Comparison of ENCODE assay signal across 1 cellular context in the genomic region with DNA sequence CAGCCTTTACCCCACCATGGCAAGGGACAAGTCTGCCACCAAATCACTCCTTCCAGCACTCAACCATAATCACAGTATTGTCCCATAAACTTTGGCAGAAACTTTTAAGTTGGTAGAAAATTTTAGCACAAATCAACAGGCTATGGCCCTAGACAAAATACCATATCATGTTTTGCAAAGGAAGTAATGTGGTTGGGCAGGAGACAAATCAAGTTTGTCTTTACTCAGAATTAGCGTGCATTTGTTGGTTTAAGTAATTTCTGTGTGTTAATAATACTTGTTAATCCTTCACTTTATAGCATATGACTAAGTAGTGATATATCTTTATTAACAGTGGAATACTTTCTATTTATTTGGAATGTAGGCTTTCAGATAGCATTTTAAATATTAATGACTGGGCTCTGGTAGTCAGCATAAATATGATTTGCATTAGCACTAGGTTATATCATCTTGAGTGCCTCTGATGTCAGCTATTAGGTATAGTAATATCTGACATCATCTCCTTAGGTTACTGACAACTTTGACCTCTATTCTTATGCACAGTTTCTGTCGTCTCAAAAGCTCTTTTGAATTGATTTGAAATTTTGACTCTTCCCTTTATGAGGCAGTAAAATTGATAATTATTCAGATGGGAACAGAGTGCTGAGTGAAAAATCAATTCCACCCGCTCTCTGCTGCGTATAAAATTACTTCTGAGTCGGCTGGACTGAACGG.
TF ChIP-seq lines count a peak whose summit lies in the region.

No MANE protein-coding gene starts in this region.

TF ChIP-seq in SK-N-SH, 30 proteins besides CTCF, POLR2A, EP300 and RAD21 (continued from another document):
- TF ChIP-seq, protein P1, sequence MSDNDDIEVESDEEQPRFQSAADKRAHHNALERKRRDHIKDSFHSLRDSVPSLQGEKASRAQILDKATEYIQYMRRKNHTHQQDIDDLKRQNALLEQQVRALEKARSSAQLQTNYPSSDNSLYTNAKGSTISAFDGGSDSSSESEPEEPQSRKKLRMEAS (IDR thresholded peaks at IDR 0.05; ENCODE audit: low read depth): no peak
- TF ChIP-seq MEF2A (IDR thresholded peaks at IDR 0.05; ENCODE audit: borderline replicate concordance, low read depth): no peak
- TF ChIP-seq, protein P2, sequence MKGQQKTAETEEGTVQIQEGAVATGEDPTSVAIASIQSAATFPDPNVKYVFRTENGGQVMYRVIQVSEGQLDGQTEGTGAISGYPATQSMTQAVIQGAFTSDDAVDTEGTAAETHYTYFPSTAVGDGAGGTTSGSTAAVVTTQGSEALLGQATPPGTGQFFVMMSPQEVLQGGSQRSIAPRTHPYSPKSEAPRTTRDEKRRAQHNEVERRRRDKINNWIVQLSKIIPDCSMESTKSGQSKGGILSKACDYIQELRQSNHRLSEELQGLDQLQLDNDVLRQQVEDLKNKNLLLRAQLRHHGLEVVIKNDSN (IDR thresholded peaks at IDR 0.05; ENCODE audit: borderline replicate concordance, low read depth): no peak
- no peak for TF ChIP-seq NRF1 (IDR thresholded peaks at IDR 0.05; ENCODE audit: low read depth, low read length)
- TF ChIP-seq, protein P3, sequence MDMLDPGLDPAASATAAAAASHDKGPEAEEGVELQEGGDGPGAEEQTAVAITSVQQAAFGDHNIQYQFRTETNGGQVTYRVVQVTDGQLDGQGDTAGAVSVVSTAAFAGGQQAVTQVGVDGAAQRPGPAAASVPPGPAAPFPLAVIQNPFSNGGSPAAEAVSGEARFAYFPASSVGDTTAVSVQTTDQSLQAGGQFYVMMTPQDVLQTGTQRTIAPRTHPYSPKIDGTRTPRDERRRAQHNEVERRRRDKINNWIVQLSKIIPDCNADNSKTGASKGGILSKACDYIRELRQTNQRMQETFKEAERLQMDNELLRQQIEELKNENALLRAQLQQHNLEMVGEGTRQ (IDR thresholded peaks at IDR 0.05; ENCODE audit: borderline replicate concordance, low read depth, low read length): no peak
- TF ChIP-seq TEAD4 (IDR thresholded peaks at IDR 0.05; ENCODE audit: borderline replicate concordance, insufficient read depth): no peak
- TF ChIP-seq GABPA (IDR thresholded peaks at IDR 0.05; ENCODE audit: low read depth): no peak
- TF ChIP-seq POLR2AphosphoS5 (IDR thresholded peaks at IDR 0.05; ENCODE audit: low read depth, low read length): no peak
- TF ChIP-seq FOXM1 (IDR thresholded peaks at IDR 0.05; ENCODE audit: low read depth): no peak
- TF ChIP-seq TAF1 (IDR thresholded peaks at IDR 0.05; ENCODE audit: borderline replicate concordance, low read depth, low read length): no peak
- TF ChIP-seq CHD2 (IDR thresholded peaks at IDR 0.05; ENCODE audit: low read length, partially characterized antibody): no peak
- TF ChIP-seq SIN3A (IDR thresholded peaks at IDR 0.05; ENCODE audit: borderline replicate concordance, low read depth, low read length): no peak
TF ChIP-seq in SK-N-SH: peak in this region for 0.
